8 cellular contexts compared by ENCODE assay signal in genomic region chr9:109968332-109968657, GRCh38.
DNase-seq lines count a peak whose midpoint lies in the region; ATAC-seq lines count a peak whose summit lies in the region.

No MANE protein-coding gene starts in this region.

- peak overlapping the region; percentile 91 for H3K27ac Mint-ChIP-seq in activated CD4-positive, alpha-beta T cell treated with anti-CD3 and anti-CD28 coated beads, Interleukin-2, amount 10 ng/mL, durations not matched to agents 24 days and 14 days
- peak overlapping the region; percentile 82 for H3K27ac Mint-ChIP-seq in activated naive CD8-positive, alpha-beta T cell treated with anti-CD3 and anti-CD28 coated beads, Interleukin-2, amount 10 ng/mL, durations not matched to agents 7 days and 5 days

- intact Hi-C loops in activated CD4-positive, alpha-beta T cell treated with anti-CD3 and anti-CD28 coated beads, Interleukin-2, amount 10 ng/mL, durations not matched to agents 24 days and 14 days (cut with micrococcal nuclease): loop anchor here (1.0 kb wide), 2 partner anchors 50 to 180 kb away; no protein-coding TSS in a partner anchor

- no peaks in the 10 kb centered on the region for H3K36me3 ChIP-seq in skeletal muscle tissue (ENCODE audit: control insufficient read depth in 3 of 3, insufficient read depth in 3 of 3, low read length in 3 of 3)

- peak; percentile 27 for ATAC-seq in HG03045 (IDR thresholded peaks at IDR 0.05; ENCODE audit: unreplicated experiment)
- peak; percentile 73 for ATAC-seq in activated naive CD8-positive, alpha-beta T cell treated with anti-CD3 and anti-CD28 coated beads, Interleukin-2, amount 10 ng/mL, durations not matched to agents 7 days and 5 days (ENCODE audit: low read depth)

- H3K4me3 ChIP-seq in skeletal muscle tissue (ENCODE audit: low read length in 3 of 3): no peak overlapping the region

- peaks cover 74% of the 10 kb centered on the region for H3K4me1 Mint-ChIP-seq in activated CD4-positive, alpha-beta T cell treated with anti-CD3 and anti-CD28 coated beads, Interleukin-2, amount 10 ng/mL, durations not matched to agents 24 days and 14 days
- H3K4me1 Mint-ChIP-seq in activated naive CD8-positive, alpha-beta T cell treated with anti-CD3 and anti-CD28 coated beads, Interleukin-2, amount 10 ng/mL, durations not matched to agents 7 days and 5 days: peaks cover 25% of the 10 kb centered on the region

- H3K36me3 Mint-ChIP-seq in activated CD4-positive, alpha-beta T cell treated with anti-CD3 and anti-CD28 coated beads, Interleukin-2, amount 10 ng/mL, durations not matched to agents 24 days and 14 days (ENCODE audit: low read depth): peaks cover 7% of the 10 kb centered on the region
- H3K36me3 Mint-ChIP-seq in activated naive CD8-positive, alpha-beta T cell treated with anti-CD3 and anti-CD28 coated beads, Interleukin-2, amount 10 ng/mL, durations not matched to agents 7 days and 5 days: peaks cover 5% of the 10 kb centered on the region

- DNase-seq in activated CD4-positive, alpha-beta T cell treated with anti-CD3 and anti-CD28 coated beads, Interleukin-2, amount 10 ng/mL, durations not matched to agents 24 days and 14 days: peak; percentile 81
- no peak for DNase-seq in activated CD4-positive, alpha-beta T cell treated with anti-CD3 and anti-CD28 coated beads for 4 hours
- DNase-seq in activated naive CD8-positive, alpha-beta T cell treated with anti-CD3 and anti-CD28 coated beads, Interleukin-2, amount 10 ng/mL, durations not matched to agents 7 days and 5 days: no peak
- DNase-seq in retina (no peak), SW 1271 (lab: John Stamatoyannopoulos, UW) (no peak), activated gamma-delta T cell treated with Interleukin-2 at 50 U/mL for 16 hours (no peak)

- H3K4me1 ChIP-seq in skeletal muscle tissue (ENCODE audit: control insufficient read depth in 3 of 3, insufficient read depth in 3 of 3, low read length in 3 of 3): peaks cover 11 to 16% (median 12%) of the 10 kb centered on the region in 3 donors

- H3K9me3 Mint-ChIP-seq in activated CD4-positive, alpha-beta T cell treated with anti-CD3 and anti-CD28 coated beads, Interleukin-2, amount 10 ng/mL, durations not matched to agents 24 days and 14 days: peaks cover 4% of the 10 kb centered on the region
- peaks cover 1% of the 10 kb centered on the region for H3K9me3 Mint-ChIP-seq in activated naive CD8-positive, alpha-beta T cell treated with anti-CD3 and anti-CD28 coated beads, Interleukin-2, amount 10 ng/mL, durations not matched to agents 7 days and 5 days

- peaks cover 5% of the 10 kb centered on the region for H3K27me3 Mint-ChIP-seq in activated CD4-positive, alpha-beta T cell treated with anti-CD3 and anti-CD28 coated beads, Interleukin-2, amount 10 ng/mL, durations not matched to agents 24 days and 14 days
- H3K27me3 Mint-ChIP-seq in activated naive CD8-positive, alpha-beta T cell treated with anti-CD3 and anti-CD28 coated beads, Interleukin-2, amount 10 ng/mL, durations not matched to agents 7 days and 5 days: peaks cover 8% of the 10 kb centered on the region

- no peak overlapping the region for H3K9ac ChIP-seq in skeletal muscle tissue (ENCODE audit: low read depth in 1 of 3, low read length in 3 of 3)

- H3K4me3 Mint-ChIP-seq in activated CD4-positive, alpha-beta T cell treated with anti-CD3 and anti-CD28 coated beads, Interleukin-2, amount 10 ng/mL, durations not matched to agents 24 days and 14 days: peak overlapping the region; percentile 54
- H3K4me3 Mint-ChIP-seq in activated naive CD8-positive, alpha-beta T cell treated with anti-CD3 and anti-CD28 coated beads, Interleukin-2, amount 10 ng/mL, durations not matched to agents 7 days and 5 days: no peak overlapping the region

- H3K27me3 ChIP-seq in skeletal muscle tissue (ENCODE audit: control insufficient read depth in 3 of 3, insufficient read depth in 3 of 3, low read length in 3 of 3): no peaks in the 10 kb centered on the region

- POLR2A ChIA-PET in activated naive CD8-positive, alpha-beta T cell treated with anti-CD3 and anti-CD28 coated beads, Interleukin-2, amount 10 ng/mL, durations not matched to agents 7 days and 5 days (lab: Charles Lee): interaction anchor here (0.5 to 1.3 kb wide), 3 partner anchors 26 to 301 kb away, joined by 3 read pairs; no protein-coding TSS in a partner anchor

- H3K27ac ChIP-seq in skeletal muscle tissue (ENCODE audit: low read depth, low read length): peak overlapping the region; percentile 42

- no peaks in the 10 kb centered on the region for H3K9me3 ChIP-seq in skeletal muscle tissue (ENCODE audit: control insufficient read depth in 3 of 3, low read length in 3 of 3)
